Comparison of ENCODE assay signal across 27 cellular contexts in genomic region chr21:40736145-40736544, GRCh38.
"Had no signal": no experiment of that assay in that cellular context is flagged by ENCODE, and none has a peak within 500 bp of the region (broad histone marks: within the 10 kb centered on the region; RNA-seq: fewer than 3 reads in every experiment).

No MANE protein-coding gene starts in this region.

- H3K36me3 ChIP-seq: stomach, suprapubic skin, thoracic aorta, thyroid gland, tibial artery, tibial nerve, transverse colon, upper lobe of left lung, upper lobe of right lung, uterus, vagina had no signal

- ATAC-seq: stimulated activated effector memory CD8-positive, alpha-beta T cell treated with anti-CD3 and anti-CD28 coated beads, Interleukin-12 subunit alpha, Interleukin-12 subunit beta, amount 100 ng/mL, for 72 hours; stimulated activated memory B cell treated with anti-CD40 and anti-IgM and Interleukin-4, amounts not matched to agents 10 μg/mL and 1 μg/mL and 100 μg/mL, for 72 hours; stimulated activated naive B cell treated with anti-CD40 and anti-IgM and Interleukin-4, amounts not matched to agents 10 μg/mL and 1 μg/mL and 100 μg/mL, for 72 hours; stimulated activated naive CD8-positive, alpha-beta T cell treated with anti-CD3 and anti-CD28 coated beads, Interleukin-15, amount 100 ng/mL, for 72 hours; stimulated activated naive CD8-positive, alpha-beta T cell treated with anti-CD3 and anti-CD28 coated beads, Interleukin-15, Interleukin-2, amounts not matched to agents 100 U/mL and 50 U/mL, for 24 hours; upper lobe of right lung had no signal

- FAIRE-seq: urothelium cell line had no signal

- H3K27ac ChIP-seq: stomach, suprapubic skin, testis, thoracic aorta, thyroid gland, tibial artery, tibial nerve, transverse colon, upper lobe of left lung, upper lobe of right lung, uterus, vagina had no signal

- H3K9me3 ChIP-seq: stomach, suprapubic skin, testis, thoracic aorta, thyroid gland, tibial artery, tibial nerve, transverse colon, upper lobe of left lung, upper lobe of right lung, uterus, vagina had no signal

- H3K27me3 ChIP-seq: testis, thyroid gland, tibial artery, tibial nerve, transverse colon, upper lobe of left lung, upper lobe of right lung, uterus, vagina had no signal

- H3K4me1 ChIP-seq: stomach, suprapubic skin, testis, thyroid gland, tibial artery, tibial nerve, transverse colon, upper lobe of left lung, upper lobe of right lung, uterus, vagina had no signal

- DNase-seq: stimulated activated CD4-positive, alpha-beta T cell treated with anti-CD3 and anti-CD28 coated beads, Interleukin-2, amount 100 ng/mL, for 48 hours; stimulated activated CD4-positive, alpha-beta T cell treated with anti-CD3 and anti-CD28 coated beads, Interleukin-4, amount 100 ng/mL, for 1 hour; stimulated activated CD4-positive, alpha-beta T cell treated with anti-CD3 and anti-CD28 coated beads, Interleukin-4, amount 100 ng/mL, for 24 hours; stimulated activated CD4-positive, alpha-beta T cell treated with anti-CD3 and anti-CD28 coated beads, Interleukin-4, amount 100 ng/mL, for 4 hours; stimulated activated CD8-positive, alpha-beta memory T cell treated with anti-CD3 and anti-CD28 coated beads, Interleukin-4, amount 100 ng/mL, for 48 hours; stimulated activated naive B cell treated with anti-CD40 and anti-IgM and Interleukin-4, amounts not matched to agents 10 μg/mL and 1 μg/mL and 100 μg/mL, for 72 hours; stimulated activated naive CD4-positive, alpha-beta T cell; stimulated activated naive CD4-positive, alpha-beta T cell treated with Interleukin-2 at 50 U/mL for 16 hours; stimulated activated naive CD8-positive, alpha-beta T cell treated with anti-CD3 and anti-CD28 coated beads, Interleukin-15, amount 100 ng/mL, for 72 hours; stimulated activated naive CD8-positive, alpha-beta T cell treated with anti-CD3 and anti-CD28 coated beads, Interleukin-15, Interleukin-2, amounts not matched to agents 100 U/mL and 50 U/mL, for 24 hours; stomach; substantia nigra; testis; thyroid gland; tibial artery; transverse colon; trophoblast cell; upper lobe of left lung; upper lobe of right lung; uterus had no signal

- H3K4me3 ChIP-seq: stomach, suprapubic skin, testis, thoracic aorta, thyroid gland, tibial artery, tibial nerve, transverse colon, upper lobe of left lung, upper lobe of right lung, uterus, vagina had no signal
